ENCODE assay signal across 23 cellular contexts in genomic region chr7:113491305-113491704, GRCh38.
DNase-seq lines count a peak whose midpoint lies in the region; ATAC-seq, FAIRE-seq and TF ChIP-seq lines count a peak whose summit lies in the region.
"Had no signal": no experiment of that assay in that cellular context is flagged by ENCODE, and none has a peak within 500 bp of the region (broad histone marks: within the 10 kb centered on the region; RNA-seq: fewer than 3 reads in every experiment).

No MANE protein-coding gene starts in this region.

- no peak overlapping the region for H2AFZ ChIP-seq in PC-3 (ENCODE audit: low read length)

- TF ChIP-seq CTCF in PC-3 (conservative IDR thresholded peaks at IDR 0.05; ENCODE audit: low read depth, low read length), result no peak
- no peak for TF ChIP-seq CTCF in bronchial epithelial cell (IDR thresholded peaks at IDR 0.05; ENCODE audit: insufficient read depth, low read length, severe bottlenecking)

- H3K27ac ChIP-seq in PC-3 (ENCODE audit: low read length), result no peak overlapping the region
- H3K27ac ChIP-seq: BLaER1, C4-2B had no signal

- H3K4me3 ChIP-seq in PC-3 (ENCODE audit: low read length) (no peak overlapping the region), bronchial epithelial cell (ENCODE audit: low read depth, low read length) (no peak overlapping the region)
- H3K4me3 ChIP-seq: BLaER1, HAP-1 had no signal

- no peaks in the 10 kb centered on the region for H3K9me2 ChIP-seq in PC-3 (replicated peaks; ENCODE audit: low read length)

- H3K79me2 ChIP-seq in PC-3 (ENCODE audit: low read length), result no peaks in the 10 kb centered on the region

- no peaks in the 10 kb centered on the region for H3K4me1 ChIP-seq in PC-3 (ENCODE audit: insufficient read depth, low read length)
- H3K4me1 ChIP-seq: BLaER1, Caco-2, HAP-1 had no signal

- POLR2A ChIA-PET in PC-3 (lab: Charles Lee; ENCODE audit: unreplicated experiment), result no interaction called here

- DNase-seq in DMS53 (lab: John Stamatoyannopoulos, UW), result peak; percentile 63
- no peak for DNase-seq in PC-3
- peak; percentile 1 for DNase-seq in bronchial epithelial cell (ENCODE audit: low read depth)
- peak; percentile 3 for DNase-seq in stromal cell of bone marrow (ENCODE audit: low read depth)
- no peak for DNase-seq in head of caudate nucleus
- no peak for DNase-seq in NCI-H446 (lab: John Stamatoyannopoulos, UW)
- DNase-seq: Caco-2; CD4-positive, CD25-positive, alpha-beta regulatory T cell; CD8-positive, alpha-beta T cell; DMS153; DMS79 treated with DMSO at 0.1 percent for 48 hours; GF-D8; GOT3; HFFc6 had no signal

- H3K27me3 ChIP-seq in PC-3 (ENCODE audit: low read length) (no peaks in the 10 kb centered on the region), bronchial epithelial cell (ENCODE audit: control insufficient read depth, insufficient read depth, low read length) (no peaks in the 10 kb centered on the region)
- H3K27me3 ChIP-seq: BLaER1 had no signal

- H3K36me3 ChIP-seq in PC-3 (ENCODE audit: low read depth, low read length), result no peaks in the 10 kb centered on the region
- no peaks in the 10 kb centered on the region for H3K36me3 ChIP-seq in bronchial epithelial cell (ENCODE audit: control insufficient read depth, insufficient read depth, low read length)
- H3K36me3 ChIP-seq: BLaER1, HAP-1 had no signal

- CTCF ChIA-PET in PC-3 (lab: Charles Lee), result no interaction called here

- no peaks in the 10 kb centered on the region for H3F3A ChIP-seq in PC-3 (ENCODE audit: low read length, unreplicated experiment)

- no peaks in the 10 kb centered on the region for H4K20me1 ChIP-seq in PC-3 (ENCODE audit: low read length)
- H4K20me1 ChIP-seq: BLaER1 had no signal

- ATAC-seq in PC-3 (peak; percentile 49), GM19328 (IDR thresholded peaks at IDR 0.05; ENCODE audit: unreplicated experiment) (no peak)
- no peak for ATAC-seq in activated CD4-positive, CD25-positive, alpha-beta regulatory T cell treated with anti-CD3 and anti-CD28 coated beads, Interleukin-2, amount 50 U/mL, for 24 hours
- ATAC-seq: CD8-positive, alpha-beta T cell had no signal

- BruUV-seq in PC-3 (replicated peaks; lab: Mats Ljungman, UMichigan), result no TSS peak

- intact Hi-C loops in PC-3 (cut with micrococcal nuclease), result no loop called here
- intact Hi-C loops in head of caudate nucleus (cut with DNase I), result no loop called here

- H3K9me3 ChIP-seq in PC-3 (ENCODE audit: low read length), result no peaks in the 10 kb centered on the region
- H3K9me3 ChIP-seq: Caco-2, HAP-1 had no signal

- no peak overlapping the region for H3K9ac ChIP-seq in PC-3 (ENCODE audit: low read length)
- H3K9ac ChIP-seq: BLaER1 had no signal

- FAIRE-seq in bronchial epithelial cell (lab: Jason Lieb, UNC), result no peak
- FAIRE-seq: A204.1, GM12891, GM18507, H54 had no signal

- no peak overlapping the region for H3K4me2 ChIP-seq in PC-3 (ENCODE audit: low read length)
- H3K4me2 ChIP-seq: BLaER1 had no signal

Comparison
In these comparisons a context has a peak if more than half of its experiments do, and no peak if none do; other contexts are left out.
1. DNase-seq: peak in DMS53 (single experiment), bronchial epithelial cell (single experiment) and stromal cell of bone marrow (single experiment); none in PC-3 (single experiment), head of caudate nucleus (0 of 42) and NCI-H446 (0 of 2).